ENCODE assay signal across 26 cellular contexts in genomic region chr13:50187352-50188029, GRCh38.
DNase-seq lines count a peak whose midpoint lies in the region; ATAC-seq, FAIRE-seq and TF ChIP-seq lines count a peak whose summit lies in the region.
"Had no signal": no experiment of that assay in that cellular context is flagged by ENCODE, and none has a peak within 500 bp of the region (broad histone marks: within the 10 kb centered on the region; RNA-seq: fewer than 3 reads in every experiment).

No MANE protein-coding gene starts in this region.

- intact Hi-C loops in K562 (cut with micrococcal nuclease), result loop anchor here (5.0 kb wide), 1 partner anchor 105 kb away; no protein-coding TSS in a partner anchor
- intact Hi-C loops in HepG2 (cut with micrococcal nuclease; ENCODE audit: unreplicated experiment), result loop anchor here (5.0 to 10.0 kb wide), 3 partner anchors 55 to 100 kb away; no protein-coding TSS in a partner anchor
- intact Hi-C loops in Calu3 (cut with micrococcal nuclease; ENCODE audit: unreplicated experiment), result no loop called here
- intact Hi-C loops in activated T-helper 1 cell treated with anti-CD3 and anti-CD28 coated beads, Interleukin-12 subunit alpha, Interleukin-12 subunit beta, Interleukin-2, Interleukin-4 antibody, amounts not matched to agents 30 ng/mL and 10 ng/mL and 1 ng/mL, durations not matched to agents 14 hours and 24 hours and 36 hours (cut with micrococcal nuclease), result no loop called here
- intact Hi-C loops in mammary epithelial cell (cut with micrococcal nuclease), result no loop called here

- peak; percentile 35 for DNase-seq in DMS53 (lab: John Stamatoyannopoulos, UW)
- no peak for DNase-seq in DMS53 treated with DMSO at 0.1 percent for 48 hours (lab: John Stamatoyannopoulos, UW; ENCODE audit: unreplicated experiment)
- no peak for DNase-seq in K562 (ENCODE audit: extremely low read depth in 1 of 4, low spot score in 3 of 4)
- DNase-seq in HepG2 (ENCODE audit: low spot score), result peak; percentile 94
- no peak for DNase-seq in Calu3
- no peak for DNase-seq in activated T-helper 1 cell treated with anti-CD3 and anti-CD28 coated beads, Interleukin-12 subunit alpha, Interleukin-12 subunit beta, Interleukin-2, Interleukin-4 antibody, amounts not matched to agents 30 ng/mL and 10 ng/mL and 1 ng/mL, durations not matched to agents 14 hours and 24 hours and 36 hours (ENCODE audit: low spot score)
- no peak for DNase-seq in mammary epithelial cell
- no peak for DNase-seq in urothelium cell line (ENCODE audit: low spot score)
- DNase-seq: activated CD4-positive, alpha-beta T cell treated with anti-CD3 and anti-CD28 coated beads for 36 hours; activated gamma-delta T cell; activated naive CD8-positive, alpha-beta T cell treated with anti-CD3 and anti-CD28 coated beads for 36 hours; aorta; colonic mucosa; effector CD8-positive, alpha-beta T cell; HCEC 1CT; NCI-H1048; NCI-H1694; NCI-H82; posterior cingulate gyrus; right cardiac atrium; stomach had no signal

- H3K36me3 Mint-ChIP-seq in Calu3 (ENCODE audit: insufficient read depth, unreplicated experiment), result peaks cover 6% of the 10 kb centered on the region
- no peaks in the 10 kb centered on the region for H3K36me3 Mint-ChIP-seq in activated T-helper 1 cell treated with anti-CD3 and anti-CD28 coated beads, Interleukin-12 subunit alpha, Interleukin-12 subunit beta, Interleukin-2, Interleukin-4 antibody, amounts not matched to agents 30 ng/mL and 10 ng/mL and 1 ng/mL, durations not matched to agents 14 hours and 24 hours and 36 hours (ENCODE audit: low read depth)
- H3K36me3 Mint-ChIP-seq: activated naive CD8-positive, alpha-beta T cell treated with anti-CD3 and anti-CD28 coated beads for 36 hours; CD14-positive monocyte; IgD-negative memory B cell had no signal

- H2AFZ ChIP-seq in K562 (ENCODE audit: low read depth, low read length) (no peak overlapping the region), HepG2 (ENCODE audit: low read length) (no peak overlapping the region), mammary epithelial cell (ENCODE audit: low read depth, low read length) (no peak overlapping the region)

- TF ChIP-seq RAD21 in K562 (CRISPR knock-in tag; conservative IDR thresholded peaks at IDR 0.05 in 1 of 2, IDR thresholded peaks at IDR 0.05 in 1 of 2) (no peak), HepG2 (CRISPR knock-in tag; IDR thresholded peaks at IDR 0.05) (no peak)

- H3K4me3 Mint-ChIP-seq in Calu3 (ENCODE audit: low read depth, unreplicated experiment), result no peak overlapping the region
- no peak overlapping the region for H3K4me3 Mint-ChIP-seq in activated T-helper 1 cell treated with anti-CD3 and anti-CD28 coated beads, Interleukin-12 subunit alpha, Interleukin-12 subunit beta, Interleukin-2, Interleukin-4 antibody, amounts not matched to agents 30 ng/mL and 10 ng/mL and 1 ng/mL, durations not matched to agents 14 hours and 24 hours and 36 hours
- H3K4me3 Mint-ChIP-seq: activated CD4-positive, alpha-beta T cell treated with anti-CD3 and anti-CD28 coated beads for 36 hours; activated naive CD8-positive, alpha-beta T cell treated with anti-CD3 and anti-CD28 coated beads for 36 hours; CD14-positive monocyte; IgD-negative memory B cell had no signal

- no peak for FAIRE-seq in K562 (lab: Jason Lieb, UNC)
- peak; percentile 64 for FAIRE-seq in HepG2 (lab: Jason Lieb, UNC)
- no peak for FAIRE-seq in urothelium cell line (lab: Jason Lieb, UNC)
- FAIRE-seq: bronchial epithelial cell, GM12878 had no signal

- ATAC-seq in K562 (peak; percentile 68), HepG2 (peak; percentile 97)
- ATAC-seq: activated CD4-positive, alpha-beta T cell treated with anti-CD3 and anti-CD28 coated beads for 36 hours; GM12878; right cardiac atrium had no signal

- H3K9ac ChIP-seq in K562 (ENCODE audit: insufficient read depth in 1 of 2, low read depth in 2 of 2, low read length in 2 of 2) (no peak overlapping the region), HepG2 (ENCODE audit: insufficient read depth, low read depth, low read length) (peak overlapping the region; percentile 96), mammary epithelial cell (ENCODE audit: insufficient read depth, low read length) (no peak overlapping the region)

- 0 out of 2 replicates have a peak, but pooled peaks cover 4% of the 10 kb centered on the region for H4K20me1 ChIP-seq in K562 (replicated peaks; ENCODE audit: control insufficient read depth, insufficient read depth, low read length)
- no peaks in the 10 kb centered on the region; the same call in 1 of the 2 replicates for H4K20me1 ChIP-seq in HepG2 (ENCODE audit: insufficient read depth, low read length)
- no peaks in the 10 kb centered on the region for H4K20me1 ChIP-seq in mammary epithelial cell (ENCODE audit: insufficient read depth, low read length)

- dilution Hi-C loops in mammary epithelial cell (cut with HindIII; ENCODE audit: low sequenced_read_pairs), result no loop called here

- no peak overlapping the region; the same call in 2 of the 3 replicates for H3K27ac ChIP-seq in K562 (ENCODE audit: extremely low read depth, low read depth, low read length)
- peak overlapping the region; percentile 92 for H3K27ac ChIP-seq in HepG2 (ENCODE audit: extremely low read length, insufficient read depth, low read length)
- H3K27ac ChIP-seq in mammary epithelial cell (ENCODE audit: insufficient read depth, low read depth, low read length), result no peak overlapping the region
- H3K27ac ChIP-seq: 22Rv1, colonic mucosa, stomach had no signal

- no peak for TF ChIP-seq EP300 in K562 (IDR thresholded peaks at IDR 0.05; ENCODE audit: low read length)
- peak; percentile 94 to 95 for TF ChIP-seq EP300 in HepG2 (IDR thresholded peaks at IDR 0.05; ENCODE audit: low read depth in 2 of 2, low read length in 2 of 2)
- peak; percentile 79; the same call in 1 of the 2 replicates for TF ChIP-seq EP300 in HepG2 (CRISPR knock-in tag; IDR thresholded peaks at IDR 0.05; ENCODE audit: borderline replicate concordance)

- no peaks in the 10 kb centered on the region for H3K9me1 ChIP-seq in K562 (ENCODE audit: control insufficient read depth, insufficient read depth, low read length)

- no peak overlapping the region for H3K27ac Mint-ChIP-seq in Calu3 (ENCODE audit: unreplicated experiment)
- H3K27ac Mint-ChIP-seq in activated T-helper 1 cell treated with anti-CD3 and anti-CD28 coated beads, Interleukin-12 subunit alpha, Interleukin-12 subunit beta, Interleukin-2, Interleukin-4 antibody, amounts not matched to agents 30 ng/mL and 10 ng/mL and 1 ng/mL, durations not matched to agents 14 hours and 24 hours and 36 hours, result no peak overlapping the region
- H3K27ac Mint-ChIP-seq: activated CD4-positive, alpha-beta T cell treated with anti-CD3 and anti-CD28 coated beads for 36 hours; activated naive CD8-positive, alpha-beta T cell treated with anti-CD3 and anti-CD28 coated beads for 36 hours; IgD-negative memory B cell had no signal

- TF ChIP-seq POLR2A in K562 (conservative IDR thresholded peaks at IDR 0.05) (no peak), HepG2 (IDR thresholded peaks at IDR 0.05; ENCODE audit: insufficient read depth in 1 of 2, low read depth in 2 of 2, low read length in 2 of 2) (peak in 1 of 2 experiments; percentile 57; a peak in 2 of 4 replicates)

- peak overlapping the region; percentile 47; the same call in 1 of the 2 replicates for H3K4me3 ChIP-seq in K562
- peak overlapping the region; percentile 60 to 92 (median 74); a peak in 5 of 6 replicates for H3K4me3 ChIP-seq in HepG2 (replicated peaks in 1 of 3; ENCODE audit: insufficient read depth in 1 of 3, low read depth in 2 of 3, low read length in 3 of 3)
- no peak overlapping the region for H3K4me3 ChIP-seq in mammary epithelial cell (replicated peaks in 1 of 3; ENCODE audit: insufficient read depth in 1 of 3, low read depth in 2 of 3, low read length in 3 of 3)
- H3K4me3 ChIP-seq: colonic mucosa, GM12878, stomach had no signal

- WGBS in K562 (ENCODE audit: insufficient coverage, low coverage, missing lambda C conversion rate), result 52% methylated on average over 3 of the region's 3 CpGs
- WGBS in HepG2 (ENCODE audit: low lambda C conversion rate), result 20% methylated on average over 3 of the region's 3 CpGs
- WGBS in mammary epithelial cell (ENCODE audit: low coverage, missing lambda C conversion rate), result 89% methylated on average over 3 of the region's 3 CpGs

- no peaks in the 10 kb centered on the region for H3K27me3 Mint-ChIP-seq in Calu3 (ENCODE audit: unreplicated experiment)
- peaks cover 39% of the 10 kb centered on the region for H3K27me3 Mint-ChIP-seq in activated T-helper 1 cell treated with anti-CD3 and anti-CD28 coated beads, Interleukin-12 subunit alpha, Interleukin-12 subunit beta, Interleukin-2, Interleukin-4 antibody, amounts not matched to agents 30 ng/mL and 10 ng/mL and 1 ng/mL, durations not matched to agents 14 hours and 24 hours and 36 hours (ENCODE audit: insufficient read depth)

- TF ChIP-seq CTCF in K562 (IDR thresholded peaks at IDR 0.05 in 2 of 3, conservative IDR thresholded peaks at IDR 0.05 in 1 of 3; ENCODE audit: insufficient read depth in 2 of 3, low read depth in 1 of 3, low read length in 3 of 3), result no peak
- no peak for TF ChIP-seq CTCF in HepG2 (CRISPR knock-in tag; IDR thresholded peaks at IDR 0.05)
- no peak for TF ChIP-seq CTCF in Calu3 (IDR thresholded peaks at IDR 0.05; ENCODE audit: unreplicated experiment)
- TF ChIP-seq CTCF in mammary epithelial cell (conservative IDR thresholded peaks at IDR 0.05 in 1 of 2, IDR thresholded peaks at IDR 0.05 in 1 of 2; ENCODE audit: extremely low read depth in 1 of 2, insufficient read depth in 1 of 2, low read depth in 1 of 2, low read length in 2 of 2), result no peak

- H3K27me3 ChIP-seq in K562 (ENCODE audit: control insufficient read depth in 2 of 2, insufficient read depth in 2 of 2, low read length in 2 of 2), result no peaks in the 10 kb centered on the region
- no peaks in the 10 kb centered on the region; a peak in 1 of 5 replicates for H3K27me3 ChIP-seq in HepG2 (ENCODE audit: control insufficient read depth in 1 of 2, insufficient read depth in 2 of 2, low read length in 2 of 2)
- H3K27me3 ChIP-seq in mammary epithelial cell (ENCODE audit: insufficient read depth, low read length), result no peaks in the 10 kb centered on the region
- H3K27me3 ChIP-seq: colonic mucosa, stomach had no signal

- BruUV-seq in K562 (replicated peaks; lab: Mats Ljungman, UMichigan) (no TSS peak), HepG2 (replicated peaks; lab: Mats Ljungman, UMichigan) (no TSS peak), Calu3 (replicated peaks; lab: Mats Ljungman, UMichigan) (no TSS peak), mammary epithelial cell (replicated peaks; lab: Mats Ljungman, UMichigan) (no TSS peak)

- CTCF ChIA-PET in K562 (lab: Yijun Ruan, JAX; ENCODE audit: low intra/inter-chr PET ratio), result no interaction called here
- CTCF ChIA-PET in HepG2 (lab: Yijun Ruan, JAX; ENCODE audit: low intra/inter-chr PET ratio, low total read pairs), result no interaction called here
- CTCF ChIA-PET in Calu3 (lab: Charles Lee), result no interaction called here
- CTCF ChIA-PET in mammary epithelial cell (lab: Charles Lee; ENCODE audit: low non-redundant PET), result no interaction called here

- H3K9me3 Mint-ChIP-seq in Calu3 (ENCODE audit: low read depth, unreplicated experiment), result no peaks in the 10 kb centered on the region
- H3K9me3 Mint-ChIP-seq in activated T-helper 1 cell treated with anti-CD3 and anti-CD28 coated beads, Interleukin-12 subunit alpha, Interleukin-12 subunit beta, Interleukin-2, Interleukin-4 antibody, amounts not matched to agents 30 ng/mL and 10 ng/mL and 1 ng/mL, durations not matched to agents 14 hours and 24 hours and 36 hours, result peaks cover 10% of the 10 kb centered on the region
- H3K9me3 Mint-ChIP-seq: activated naive CD8-positive, alpha-beta T cell treated with anti-CD3 and anti-CD28 coated beads for 36 hours; IgD-negative memory B cell had no signal

- H3K4me2 ChIP-seq in K562 (ENCODE audit: insufficient read depth, low read length) (peak overlapping the region; percentile 84), HepG2 (ENCODE audit: low read depth, low read length) (peak overlapping the region; percentile 74), mammary epithelial cell (ENCODE audit: insufficient read depth, low read depth, low read length) (no peak overlapping the region)

- H3K9me3 ChIP-seq in K562 (replicated peaks; ENCODE audit: control insufficient read depth, insufficient read depth, low read depth, low read length) (no peaks in the 10 kb centered on the region), HepG2 (ENCODE audit: low read length) (no peaks in the 10 kb centered on the region), mammary epithelial cell (replicated peaks; ENCODE audit: insufficient read depth, low read length) (no peaks in the 10 kb centered on the region)
- H3K9me3 ChIP-seq: colonic mucosa, stomach had no signal

- H3K4me1 Mint-ChIP-seq in Calu3 (ENCODE audit: low read depth, unreplicated experiment), result peaks cover 17% of the 10 kb centered on the region
- H3K4me1 Mint-ChIP-seq in activated T-helper 1 cell treated with anti-CD3 and anti-CD28 coated beads, Interleukin-12 subunit alpha, Interleukin-12 subunit beta, Interleukin-2, Interleukin-4 antibody, amounts not matched to agents 30 ng/mL and 10 ng/mL and 1 ng/mL, durations not matched to agents 14 hours and 24 hours and 36 hours (ENCODE audit: low read depth), result peaks cover 5% of the 10 kb centered on the region
- H3K4me1 Mint-ChIP-seq: activated naive CD8-positive, alpha-beta T cell treated with anti-CD3 and anti-CD28 coated beads for 36 hours had no signal

- in situ Hi-C loops in K562 (cut with MboI), result no loop called here
- in situ Hi-C loops in HepG2 (cut with HindIII; ENCODE audit: extremely low pct_ligation_motif_present, low pct_unique_long_range_greater_than_20kb), result no loop called here
- in situ Hi-C loops in mammary epithelial cell (cut with MboI; ENCODE audit: low sequenced_read_pairs in 2 of 2), result no loop called here

- POLR2A ChIA-PET in K562 (lab: Yijun Ruan, JAX), result interaction anchor here (1.6 kb wide), 1 partner anchor 61 kb away, joined by 4 read pairs; no protein-coding TSS in a partner anchor
- POLR2A ChIA-PET in HepG2 (lab: Yijun Ruan, JAX), result interaction anchor here (1.1 to 2.8 kb wide), 3 partner anchors 54 to 62 kb away, joined by 4 to 21 read pairs (median 12); no protein-coding TSS in a partner anchor

- H3K4me1 ChIP-seq in K562 (replicated peaks in 1 of 2; ENCODE audit: control insufficient read depth in 2 of 2, insufficient read depth in 2 of 2, low read length in 2 of 2) (peaks cover 0 to 16% of the 10 kb centered on the region in 2 experiments; a peak in 2 of 5 replicates), HepG2 (ENCODE audit: insufficient read depth, low read length) (peaks cover 51% of the 10 kb centered on the region), mammary epithelial cell (ENCODE audit: insufficient read depth, low read length) (peaks cover 4% of the 10 kb centered on the region)
- H3K4me1 ChIP-seq: colonic mucosa had no signal

- peaks cover 37% of the 10 kb centered on the region for H3K79me2 ChIP-seq in K562 (ENCODE audit: control insufficient read depth, insufficient read depth, low read length)
- peaks cover 64% of the 10 kb centered on the region for H3K79me2 ChIP-seq in HepG2 (ENCODE audit: insufficient read depth, low read length)
- no peaks in the 10 kb centered on the region for H3K79me2 ChIP-seq in mammary epithelial cell (ENCODE audit: insufficient read depth, low read length)

- H3K36me3 ChIP-seq in K562 (ENCODE audit: control insufficient read depth, insufficient read depth, low read length) (no peaks in the 10 kb centered on the region), HepG2 (replicated peaks in 1 of 2; ENCODE audit: control insufficient read depth in 1 of 2, insufficient read depth in 2 of 2, low read length in 2 of 2) (peaks cover 1 to 10% of the 10 kb centered on the region in 2 experiments; a peak in 2 of 5 replicates), mammary epithelial cell (ENCODE audit: insufficient read depth, low read length) (no peaks in the 10 kb centered on the region)
- H3K36me3 ChIP-seq: colonic mucosa, stomach had no signal

Comparison
In these comparisons a context has a peak if more than half of its experiments do, and no peak if none do; other contexts are left out.
1. DNase-seq: peak in DMS53 (single experiment) and HepG2 (single experiment); none in DMS53 treated with DMSO at 0.1 percent for 48 hours (single experiment), K562 (0 of 4), Calu3 (single experiment), activated T-helper 1 cell treated with anti-CD3 and anti-CD28 coated beads, Interleukin-12 subunit alpha, Interleukin-12 subunit beta, Interleukin-2, Interleukin-4 antibody, amounts not matched to agents 30 ng/mL and 10 ng/mL and 1 ng/mL, durations not matched to agents 14 hours and 24 hours and 36 hours (single experiment), mammary epithelial cell (single experiment) and urothelium cell line (single experiment).
2. H3K4me3 ChIP-seq: peak in K562 (single experiment) and HepG2 (3 of 3); none in mammary epithelial cell (0 of 3).
3. intact Hi-C loops: an anchor here in K562 (5.0 kb wide) and HepG2 (5.0 to 10.0 kb wide); none called in Calu3, activated T-helper 1 cell treated with anti-CD3 and anti-CD28 coated beads, Interleukin-12 subunit alpha, Interleukin-12 subunit beta, Interleukin-2, Interleukin-4 antibody, amounts not matched to agents 30 ng/mL and 10 ng/mL and 1 ng/mL, durations not matched to agents 14 hours and 24 hours and 36 hours and mammary epithelial cell.